Comparison of ENCODE assay signal across 18 cellular contexts in the genomic region with DNA sequence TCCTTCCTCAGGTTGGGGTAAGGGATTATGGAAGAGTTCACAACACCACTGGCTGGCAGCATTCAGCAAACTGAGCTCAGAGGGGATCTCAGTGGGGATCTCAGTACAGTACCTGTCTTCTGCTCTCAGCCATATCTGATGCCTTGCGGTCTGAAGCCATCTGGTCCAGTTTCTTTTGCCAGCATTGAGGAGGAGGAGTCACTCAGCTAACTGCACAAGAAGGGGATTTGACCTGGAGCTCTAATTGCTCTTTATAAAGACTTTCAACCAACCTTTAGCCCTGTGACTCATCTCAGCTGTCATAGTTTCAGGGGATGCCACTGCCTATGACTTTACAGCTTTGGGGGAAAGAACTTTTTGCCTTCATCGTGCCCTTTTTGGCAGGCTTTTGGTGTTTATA. TPM values are rescaled to one million over a fixed set of nuclear protein-coding genes. Genes with fewer than 3 reads are reported as not detected.
"Had no signal": no experiment of that assay in that cellular context is flagged by ENCODE, and none has a peak within 500 bp of the region (broad histone marks: within the 10 kb centered on the region; RNA-seq: fewer than 3 reads in every experiment).

No MANE protein-coding gene starts in this region.

- H3K4me1 Mint-ChIP-seq: activated CD8-positive, alpha-beta memory T cell treated with anti-CD3 and anti-CD28 coated beads, Interleukin-2, amount 10 ng/mL, durations not matched to agents 7 days and 5 days; activated naive CD8-positive, alpha-beta T cell treated with anti-CD3 and anti-CD28 coated beads for 36 hours; neural crest cell had no signal

- DNase-seq: activated CD8-positive, alpha-beta memory T cell treated with anti-CD3 and anti-CD28 coated beads, Interleukin-2, amount 10 ng/mL, durations not matched to agents 7 days and 5 days; activated gamma-delta T cell; activated naive CD8-positive, alpha-beta T cell treated with anti-CD3 and anti-CD28 coated beads for 36 hours; activated T-cell treated with anti-CD3 and anti-CD28 coated beads, Interleukin-2, amount 50 U/mL, for 4 hours; effector CD4-positive, alpha-beta T cell; heart left ventricle; left ventricle myocardium superior; mesenchymal stem cell; ovary; stimulated activated CD4-positive, alpha-beta T cell treated with anti-CD3 and anti-CD28 coated beads, Interleukin-15, amount 100 ng/mL, for 24 hours; stimulated activated CD4-positive, alpha-beta T cell treated with anti-CD3 and anti-CD28 coated beads, Interleukin-4, amount 100 ng/mL, for 24 hours; T-helper 2 cell; thyroid gland had no signal

- H3K4me3 ChIP-seq: breast epithelium, heart left ventricle, ovary, thyroid gland, vagina had no signal

- H3K27me3 ChIP-seq: breast epithelium, ovary, thyroid gland, vagina had no signal

- H3K27ac Mint-ChIP-seq: activated CD8-positive, alpha-beta memory T cell treated with anti-CD3 and anti-CD28 coated beads, Interleukin-2, amount 10 ng/mL, durations not matched to agents 7 days and 5 days; activated naive CD8-positive, alpha-beta T cell treated with anti-CD3 and anti-CD28 coated beads for 36 hours had no signal

- H3K36me3 Mint-ChIP-seq: activated CD8-positive, alpha-beta memory T cell treated with anti-CD3 and anti-CD28 coated beads, Interleukin-2, amount 10 ng/mL, durations not matched to agents 7 days and 5 days; activated naive CD8-positive, alpha-beta T cell treated with anti-CD3 and anti-CD28 coated beads for 36 hours had no signal

- H3K9me3 ChIP-seq: ovary, thyroid gland, vagina had no signal

- H3K27ac ChIP-seq: breast epithelium, heart left ventricle, ovary, thyroid gland, vagina had no signal

- H3K4me3 Mint-ChIP-seq: activated CD8-positive, alpha-beta memory T cell treated with anti-CD3 and anti-CD28 coated beads, Interleukin-2, amount 10 ng/mL, durations not matched to agents 7 days and 5 days; activated naive CD8-positive, alpha-beta T cell treated with anti-CD3 and anti-CD28 coated beads for 36 hours; activated T-cell treated with anti-CD3 and anti-CD28 coated beads, Interleukin-2, amount 50 U/mL, for 4 hours; neural crest cell had no signal

- H3K36me3 ChIP-seq: breast epithelium, heart left ventricle, ovary, thyroid gland, vagina had no signal

- H3K4me1 ChIP-seq: breast epithelium, heart left ventricle, thyroid gland, vagina had no signal

- ATAC-seq: activated CD8-positive, alpha-beta memory T cell treated with anti-CD3 and anti-CD28 coated beads, Interleukin-2, amount 10 ng/mL, durations not matched to agents 7 days and 5 days; activated T-cell treated with anti-CD3 and anti-CD28 coated beads, Interleukin-2, amount 50 U/mL, for 4 hours; heart left ventricle; left ventricle myocardium superior had no signal

RNA-seq across cellular contexts. Expression of a gene that starts 47.4 kb away (rescaled TPM):
- total RNA-seq: activated CD8-positive, alpha-beta memory T cell treated with anti-CD3 and anti-CD28 coated beads, Interleukin-2, amount 10 ng/mL, durations not matched to agents 7 days and 5 days; activated naive CD8-positive, alpha-beta T cell treated with anti-CD3 and anti-CD28 coated beads for 36 hours; activated T-cell treated with anti-CD3 and anti-CD28 coated beads, Interleukin-2, amount 50 U/mL, for 4 hours; endothelial cell of umbilical vein; heart left ventricle; left ventricle myocardium superior; vagina had no signal
- polyA plus RNA-seq: endothelial cell of umbilical vein, heart left ventricle, keratinocyte, ovary had no signal
